ENCODE assay signal across 36 cellular contexts in genomic region chr3:16834214-16834613, GRCh38. TPM values are rescaled to one million over a fixed set of nuclear protein-coding genes. Genes with fewer than 3 reads are reported as not detected.
A peak's percentile ranks its signal among the peaks of the same experiment; 100 is the strongest.
DNase-seq lines count a peak whose midpoint lies in the region; ATAC-seq and TF ChIP-seq lines count a peak whose summit lies in the region.
"Had no signal": no experiment of that assay in that cellular context is flagged by ENCODE, and none has a peak within 500 bp of the region (broad histone marks: within the 10 kb centered on the region; RNA-seq: fewer than 3 reads in every experiment).

No MANE protein-coding gene starts in this region.

- intact Hi-C loops in MCF 10A (cut with micrococcal nuclease) (loop anchor here (5.0 kb wide), 1 partner anchor 398 kb away; no protein-coding TSS in a partner anchor), mammary epithelial cell (cut with micrococcal nuclease) (no loop called here), HCT116 (cut with micrococcal nuclease) (no loop called here), PC-3 (cut with micrococcal nuclease) (no loop called here), mucosa of descending colon (cut with DNase I, micrococcal nuclease) (no loop called here)

- peak; percentile 26; the same call in 1 of the 2 replicates for TF ChIP-seq RAD21 in HCT116 (IDR thresholded peaks at IDR 0.05; ENCODE audit: low read depth)

- H3K4me1 ChIP-seq in mammary epithelial cell (ENCODE audit: insufficient read depth, low read length) (no peaks in the 10 kb centered on the region), HCT116 (ENCODE audit: control insufficient read depth in 1 of 2, insufficient read depth in 2 of 2, low read length in 2 of 2) (peaks cover 0 to under 1% of the 10 kb centered on the region in 2 experiments; a peak in 1 of 4 replicates), PC-3 (ENCODE audit: insufficient read depth, low read length) (peaks cover 2% of the 10 kb centered on the region), mucosa of descending colon (ENCODE audit: low read depth) (no peaks in the 10 kb centered on the region)
- H3K4me1 ChIP-seq: A549 had no signal

- H3K9me2 ChIP-seq in HCT116 (ENCODE audit: insufficient read depth), result no peaks in the 10 kb centered on the region
- H3K9me2 ChIP-seq in PC-3 (replicated peaks; ENCODE audit: low read length), result no peaks in the 10 kb centered on the region

- H2AFZ ChIP-seq in mammary epithelial cell (ENCODE audit: low read depth, low read length), result no peak overlapping the region
- no peak overlapping the region for H2AFZ ChIP-seq in HCT116 (ENCODE audit: low read depth, low read length, poor library complexity, severe bottlenecking)
- no peak overlapping the region for H2AFZ ChIP-seq in PC-3 (ENCODE audit: low read length)

- no peaks in the 10 kb centered on the region for H3K79me2 ChIP-seq in mammary epithelial cell (ENCODE audit: insufficient read depth, low read length)
- H3K79me2 ChIP-seq in HCT116 (ENCODE audit: insufficient read depth, low read length), result no peaks in the 10 kb centered on the region
- no peaks in the 10 kb centered on the region for H3K79me2 ChIP-seq in PC-3 (ENCODE audit: low read length)

- DNase-seq in MCF 10A (ENCODE audit: unreplicated experiment) (peak; percentile 9), mammary epithelial cell (no peak), HCT116 (ENCODE audit: low read depth, low spot score) (no peak), PC-3 (no peak), mucosa of descending colon (no peak), NCI-H2227 treated with DMSO at 0.1 percent for 48 hours (lab: John Stamatoyannopoulos, UW) (no peak), hippocampal formation (lab: John Stamatoyannopoulos, UW) (no peak), NCI-H345 treated with DMSO at 0.1 percent for 48 hours (lab: John Stamatoyannopoulos, UW; ENCODE audit: unreplicated experiment) (no peak)
- DNase-seq: activated B cell treated with CpG ODN at 0.5 μM for 24 hours; activated CD8-positive, alpha-beta memory T cell treated with anti-CD3 and anti-CD28 coated beads, Interleukin-2, amount 10 ng/mL, durations not matched to agents 7 days and 5 days; activated gamma-delta T cell; activated naive CD8-positive, alpha-beta T cell treated with anti-CD3 and anti-CD28 coated beads, Interleukin-2, amount 10 ng/mL, durations not matched to agents 7 days and 5 days; activated T-cell treated with anti-CD3 and anti-CD28 coated beads, Interleukin-2, amount 50 U/mL, for 4 hours; aorta; CD4-positive, alpha-beta T cell; DND-41; effector CD8-positive, alpha-beta T cell; islet precursor cell; KBM-7; midbrain; MM.1S; naive thymus-derived CD4-positive, alpha-beta T cell; NCI-H1436 treated with DMSO at 0.1 percent for 48 hours; NCI-H2081 treated with DMSO at 0.1 percent for 48 hours; NCI-H226; NCI-H774; OCI-M1; stimulated activated CD8-positive, alpha-beta memory T cell treated with anti-CD3 and anti-CD28 coated beads, Interleukin-4, amount 100 ng/mL, for 48 hours; stimulated activated naive CD8-positive, alpha-beta T cell treated with anti-CD3 and anti-CD28 coated beads, Interleukin-15, amount 100 ng/mL, for 72 hours; T-helper 1 cell had no signal

- in situ Hi-C loops in mammary epithelial cell (cut with MboI; ENCODE audit: low sequenced_read_pairs in 2 of 2), result no loop called here

- no peaks in the 10 kb centered on the region for H3F3A ChIP-seq in PC-3 (ENCODE audit: low read length, unreplicated experiment)

- CTCF ChIA-PET in MCF 10A (lab: Yijun Ruan, JAX) (interaction anchor here (0.6 to 1.9 kb wide), 3 partner anchors 15 to 234 kb away, joined by 3 to 6 read pairs (median 3); no protein-coding TSS in a partner anchor), mammary epithelial cell (lab: Charles Lee; ENCODE audit: low non-redundant PET) (no interaction called here), HCT116 (lab: Charles Lee) (no interaction called here), PC-3 (lab: Charles Lee) (no interaction called here)

- H3K4me3 ChIP-seq in mammary epithelial cell (replicated peaks in 1 of 3; ENCODE audit: insufficient read depth in 1 of 3, low read depth in 2 of 3, low read length in 3 of 3) (no peak overlapping the region), HCT116 (replicated peaks in 1 of 2; ENCODE audit: low read depth in 1 of 2, low read length in 2 of 2) (no peak overlapping the region), PC-3 (ENCODE audit: low read length) (no peak overlapping the region), mucosa of descending colon (no peak overlapping the region)
- H3K4me3 ChIP-seq: A549, SK-N-MC had no signal

- no peak overlapping the region for H3K27ac Mint-ChIP-seq in MCF 10A (ENCODE audit: low read depth, unreplicated experiment)
- H3K27ac Mint-ChIP-seq: activated B cell treated with CpG ODN at 0.5 μM for 24 hours; activated CD8-positive, alpha-beta memory T cell treated with anti-CD3 and anti-CD28 coated beads, Interleukin-2, amount 10 ng/mL, durations not matched to agents 7 days and 5 days; activated naive CD8-positive, alpha-beta T cell treated with anti-CD3 and anti-CD28 coated beads, Interleukin-2, amount 10 ng/mL, durations not matched to agents 7 days and 5 days; CD4-positive, alpha-beta T cell; progenitor cell of endocrine pancreas; stimulated activated naive CD8-positive, alpha-beta T cell treated with anti-CD3 and anti-CD28 coated beads, Interleukin-15, amount 100 ng/mL, for 72 hours had no signal

- H3K9ac ChIP-seq in mammary epithelial cell (ENCODE audit: insufficient read depth, low read length) (no peak overlapping the region), HCT116 (ENCODE audit: low read length) (no peak overlapping the region), PC-3 (ENCODE audit: low read length) (no peak overlapping the region)

- no peaks in the 10 kb centered on the region for H3K36me3 Mint-ChIP-seq in MCF 10A (ENCODE audit: insufficient read depth, unreplicated experiment)
- H3K36me3 Mint-ChIP-seq: activated CD8-positive, alpha-beta memory T cell treated with anti-CD3 and anti-CD28 coated beads, Interleukin-2, amount 10 ng/mL, durations not matched to agents 7 days and 5 days; activated naive CD8-positive, alpha-beta T cell treated with anti-CD3 and anti-CD28 coated beads, Interleukin-2, amount 10 ng/mL, durations not matched to agents 7 days and 5 days; naive thymus-derived CD4-positive, alpha-beta T cell had no signal

- BruUV-seq in MCF 10A (replicated peaks; lab: Mats Ljungman, UMichigan) (no TSS peak), mammary epithelial cell (replicated peaks; lab: Mats Ljungman, UMichigan) (no TSS peak), HCT116 (replicated peaks; lab: Mats Ljungman, UMichigan) (no TSS peak), PC-3 (replicated peaks; lab: Mats Ljungman, UMichigan) (no TSS peak)

- 70% methylated on average over 4 of the region's 4 CpGs for WGBS in mammary epithelial cell (ENCODE audit: low coverage, missing lambda C conversion rate)

- no peaks in the 10 kb centered on the region for H3K4me1 Mint-ChIP-seq in MCF 10A (ENCODE audit: insufficient read depth, unreplicated experiment)

- H3K9me3 ChIP-seq in mammary epithelial cell (replicated peaks; ENCODE audit: insufficient read depth, low read length) (no peaks in the 10 kb centered on the region), HCT116 (ENCODE audit: control insufficient read depth in 1 of 2, insufficient read depth in 1 of 2, low read depth in 1 of 2, low read length in 2 of 2) (no peaks in the 10 kb centered on the region), PC-3 (ENCODE audit: low read length) (no peaks in the 10 kb centered on the region), mucosa of descending colon (no peaks in the 10 kb centered on the region)
- H3K9me3 ChIP-seq: A549, neutrophil had no signal

- H3K27me3 Mint-ChIP-seq in MCF 10A (ENCODE audit: insufficient read depth, unreplicated experiment), result peaks cover 41% of the 10 kb centered on the region
- H3K27me3 Mint-ChIP-seq: activated B cell treated with CpG ODN at 0.5 μM for 24 hours; activated CD8-positive, alpha-beta memory T cell treated with anti-CD3 and anti-CD28 coated beads, Interleukin-2, amount 10 ng/mL, durations not matched to agents 7 days and 5 days; activated naive CD8-positive, alpha-beta T cell treated with anti-CD3 and anti-CD28 coated beads, Interleukin-2, amount 10 ng/mL, durations not matched to agents 7 days and 5 days; CD4-positive, alpha-beta T cell; progenitor cell of endocrine pancreas; stimulated activated naive CD8-positive, alpha-beta T cell treated with anti-CD3 and anti-CD28 coated beads, Interleukin-15, amount 100 ng/mL, for 72 hours had no signal

- TF ChIP-seq POLR2A in HCT116 (IDR thresholded peaks at IDR 0.05; ENCODE audit: borderline replicate concordance, extremely low read depth, insufficient read depth, insufficient read length), result no peak

- POLR2A ChIA-PET in MCF 10A (lab: Yijun Ruan, JAX), result no interaction called here
- POLR2A ChIA-PET in HCT116 (lab: Charles Lee), result no interaction called here
- POLR2A ChIA-PET in PC-3 (lab: Charles Lee; ENCODE audit: unreplicated experiment), result no interaction called here

- H3K36me3 ChIP-seq in mammary epithelial cell (ENCODE audit: insufficient read depth, low read length) (no peaks in the 10 kb centered on the region), HCT116 (ENCODE audit: control insufficient read depth in 1 of 2, insufficient read depth in 2 of 2, low read length in 2 of 2) (no peaks in the 10 kb centered on the region), PC-3 (ENCODE audit: low read depth, low read length) (no peaks in the 10 kb centered on the region), mucosa of descending colon (ENCODE audit: low read depth) (no peaks in the 10 kb centered on the region)
- H3K36me3 ChIP-seq: neutrophil had no signal

- dilution Hi-C loops in mammary epithelial cell (cut with HindIII; ENCODE audit: low sequenced_read_pairs), result no loop called here

- no peak overlapping the region for H3K27ac ChIP-seq in mammary epithelial cell (ENCODE audit: insufficient read depth, low read depth, low read length)
- H3K27ac ChIP-seq in HCT116 (ENCODE audit: low read depth, low read length), result no peak overlapping the region
- no peak overlapping the region for H3K27ac ChIP-seq in PC-3 (ENCODE audit: low read length)
- H3K27ac ChIP-seq: A549, epithelial cell of prostate, neutrophil, SK-N-MC had no signal

- RAD21 ChIA-PET in HCT116 (lab: Charles Lee; ENCODE audit: low non-redundant PET in 1 of 2, low total read pairs in 2 of 2, uncharacterized antibody in 2 of 2, unreplicated experiment in 2 of 2), result no interaction called here

- H4K20me1 ChIP-seq in mammary epithelial cell (ENCODE audit: insufficient read depth, low read length) (no peaks in the 10 kb centered on the region), HCT116 (ENCODE audit: insufficient read depth) (no peaks in the 10 kb centered on the region), PC-3 (ENCODE audit: low read length) (no peaks in the 10 kb centered on the region)

- H3K4me2 ChIP-seq in mammary epithelial cell (ENCODE audit: insufficient read depth, low read depth, low read length), result no peak overlapping the region
- no peak overlapping the region for H3K4me2 ChIP-seq in HCT116 (ENCODE audit: low read length)
- no peak overlapping the region for H3K4me2 ChIP-seq in PC-3 (ENCODE audit: low read length)
- H3K4me2 ChIP-seq: A549 had no signal

- no peaks in the 10 kb centered on the region for H3K9me3 Mint-ChIP-seq in MCF 10A (ENCODE audit: unreplicated experiment)
- H3K9me3 Mint-ChIP-seq: activated B cell treated with CpG ODN at 0.5 μM for 24 hours; activated naive CD8-positive, alpha-beta T cell treated with anti-CD3 and anti-CD28 coated beads, Interleukin-2, amount 10 ng/mL, durations not matched to agents 7 days and 5 days; activated T-cell treated with anti-CD3 and anti-CD28 coated beads, Interleukin-2, amount 50 U/mL, for 4 hours; CD4-positive, alpha-beta T cell; naive thymus-derived CD4-positive, alpha-beta T cell; stimulated activated naive CD8-positive, alpha-beta T cell treated with anti-CD3 and anti-CD28 coated beads, Interleukin-15, amount 100 ng/mL, for 72 hours had no signal

- TF ChIP-seq CTCF in MCF 10A (IDR thresholded peaks at IDR 0.05; ENCODE audit: unreplicated experiment) (no peak), mammary epithelial cell (conservative IDR thresholded peaks at IDR 0.05 in 1 of 2, IDR thresholded peaks at IDR 0.05 in 1 of 2; ENCODE audit: extremely low read depth in 1 of 2, insufficient read depth in 1 of 2, low read depth in 1 of 2, low read length in 2 of 2) (no peak), HCT116 (IDR thresholded peaks at IDR 0.05 in 2 of 3, conservative IDR thresholded peaks at IDR 0.05 in 1 of 3; ENCODE audit: borderline replicate concordance in 1 of 3, insufficient read depth in 1 of 3, low read depth in 2 of 3, low read length in 2 of 3) (peak; percentile 3 to 20 (median 8); a peak in 2 of 6 replicates), PC-3 (conservative IDR thresholded peaks at IDR 0.05; ENCODE audit: low read depth, low read length) (0 out of 2 replicates have a peak, but pooled peaks have one; percentile 19), mucosa of descending colon (IDR thresholded peaks at IDR 0.05) (no peak)

- no peak overlapping the region for H3K4me3 Mint-ChIP-seq in MCF 10A (ENCODE audit: unreplicated experiment)
- H3K4me3 Mint-ChIP-seq: activated B cell treated with CpG ODN at 0.5 μM for 24 hours; activated CD8-positive, alpha-beta memory T cell treated with anti-CD3 and anti-CD28 coated beads, Interleukin-2, amount 10 ng/mL, durations not matched to agents 7 days and 5 days; activated naive CD8-positive, alpha-beta T cell treated with anti-CD3 and anti-CD28 coated beads, Interleukin-2, amount 10 ng/mL, durations not matched to agents 7 days and 5 days; activated T-cell treated with anti-CD3 and anti-CD28 coated beads, Interleukin-2, amount 50 U/mL, for 4 hours; CD4-positive, alpha-beta T cell; naive thymus-derived CD4-positive, alpha-beta T cell; stimulated activated naive CD8-positive, alpha-beta T cell treated with anti-CD3 and anti-CD28 coated beads, Interleukin-15, amount 100 ng/mL, for 72 hours had no signal

- ATAC-seq in HCT116 (no peak), PC-3 (no peak), mucosa of descending colon (peak; percentile 16)
- ATAC-seq: activated CD8-positive, alpha-beta memory T cell treated with anti-CD3 and anti-CD28 coated beads, Interleukin-2, amount 10 ng/mL, durations not matched to agents 7 days and 5 days; activated T-cell treated with anti-CD3 and anti-CD28 coated beads, Interleukin-2, amount 50 U/mL, for 4 hours; naive thymus-derived CD4-positive, alpha-beta T cell; sciatic nerve; stimulated activated naive CD8-positive, alpha-beta T cell treated with anti-CD3 and anti-CD28 coated beads, Interleukin-15, amount 100 ng/mL, for 72 hours had no signal

- H3K27me3 ChIP-seq in mammary epithelial cell (ENCODE audit: insufficient read depth, low read length) (no peaks in the 10 kb centered on the region), HCT116 (ENCODE audit: insufficient read depth, low read length) (no peaks in the 10 kb centered on the region), PC-3 (ENCODE audit: low read length) (no peaks in the 10 kb centered on the region)
- H3K27me3 ChIP-seq: neutrophil had no signal

RNA-seq across cellular contexts. Expression of gene PLCL2, which starts 50.5 kb away (rescaled TPM):
- 0.17 and 0.51 TPM in 2 replicates for total RNA-seq in MCF 10A (2022)
- under 1 TPM; 0.28 to 0.33 TPM for total RNA-seq in mammary epithelial cell
- polyA plus RNA-seq in mammary epithelial cell, result 0.15 TPM
- polyA minus RNA-seq in mammary epithelial cell, result not detected
- 2.2 TPM for total RNA-seq in HCT116 (2021; ENCODE audit: unreplicated experiment)
- polyA plus RNA-seq in HCT116 (2012), result 1.0 and 1.1 TPM in 2 replicates
- 9.8 and 10.5 TPM in 2 replicates for total RNA-seq in PC-3 (2014; rRNA removed)
- total RNA-seq in mucosa of descending colon, result 10 to 100 TPM; 15.0 to 35.0 (median 18.8) TPM

Comparison
In these comparisons a context has a peak if more than half of its experiments do, and no peak if none do; other contexts are left out.
1. CTCF ChIP-seq: peak in HCT116 (3 of 3) and PC-3 (single experiment); none in MCF 10A (single experiment), mammary epithelial cell (0 of 2) and mucosa of descending colon (single experiment).